Comparison of ENCODE assay signal across 22 cellular contexts in the genomic region with DNA sequence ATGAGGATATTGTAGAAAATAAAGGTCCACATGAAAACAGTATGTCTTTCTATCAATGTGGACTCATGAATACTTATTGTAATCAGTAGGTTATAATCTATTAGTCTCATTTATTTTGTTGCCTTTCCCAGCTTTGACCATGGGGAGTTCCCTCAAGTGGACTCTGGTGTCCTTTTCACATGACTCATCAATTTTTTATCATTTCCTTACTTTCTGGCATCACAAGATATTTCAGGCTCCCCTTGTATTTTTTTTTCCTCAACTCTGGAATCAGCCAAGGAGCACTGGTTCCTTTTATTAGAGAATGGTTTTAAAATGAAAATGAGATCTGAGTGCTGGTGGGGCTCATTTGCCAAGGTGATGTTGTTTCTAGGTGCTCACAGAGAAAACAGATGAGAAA.
"Had no signal": no experiment of that assay in that cellular context is flagged by ENCODE, and none has a peak within 500 bp of the region (broad histone marks: within the 10 kb centered on the region; RNA-seq: fewer than 3 reads in every experiment).

No MANE protein-coding gene starts in this region.

- H3K9me3 ChIP-seq: ascending aorta, colonic mucosa, ovary, suprapubic skin, tibial nerve had no signal

- H3K27ac ChIP-seq: ascending aorta, cardiac muscle cell, colonic mucosa, epithelial cell of prostate, ovary, suprapubic skin, tibial nerve, VCaP had no signal

- FAIRE-seq: endometrium had no signal

- H3K36me3 ChIP-seq: ascending aorta, cardiac muscle cell, colonic mucosa, ovary, suprapubic skin, tibial nerve had no signal

- H3K4me2 ChIP-seq: smooth muscle cell had no signal

- H3K4me3 ChIP-seq: ascending aorta, cardiac muscle cell, colonic mucosa, ovary, smooth muscle cell, suprapubic skin, tibial nerve had no signal

- H3K27me3 ChIP-seq: ascending aorta, cardiac muscle cell, colonic mucosa, ovary, suprapubic skin, tibial nerve had no signal

- H3K4me1 ChIP-seq: ascending aorta, colonic mucosa, suprapubic skin had no signal

- DNase-seq: activated CD4-positive, alpha-beta T cell treated with anti-CD3 and anti-CD28 coated beads for 4 hours; activated CD4-positive, alpha-beta T cell treated with anti-CD3 and anti-CD28 coated beads, Interleukin-2, amount 50 U/mL, for 4 hours; activated effector memory CD4-positive, alpha-beta T cell treated with Interleukin-2 at 50 U/mL for 16 hours; activated naive CD8-positive, alpha-beta T cell treated with anti-CD3 and anti-CD28 coated beads, Interleukin-2, amount 10 ng/mL, durations not matched to agents 7 days and 5 days; cerebellar nuclear complex; colonic mucosa; effector CD8-positive, alpha-beta T cell; head of caudate nucleus; hippocampal formation; kidney; naive B cell; ovary; stimulated activated CD4-positive, alpha-beta T cell treated with anti-CD3 and anti-CD28 coated beads, Interleukin-2, amount 100 ng/mL, for 24 hours; stimulated activated naive CD4-positive, alpha-beta T cell had no signal
